ENCODE assay signal across 17 cellular contexts in the genomic region with DNA sequence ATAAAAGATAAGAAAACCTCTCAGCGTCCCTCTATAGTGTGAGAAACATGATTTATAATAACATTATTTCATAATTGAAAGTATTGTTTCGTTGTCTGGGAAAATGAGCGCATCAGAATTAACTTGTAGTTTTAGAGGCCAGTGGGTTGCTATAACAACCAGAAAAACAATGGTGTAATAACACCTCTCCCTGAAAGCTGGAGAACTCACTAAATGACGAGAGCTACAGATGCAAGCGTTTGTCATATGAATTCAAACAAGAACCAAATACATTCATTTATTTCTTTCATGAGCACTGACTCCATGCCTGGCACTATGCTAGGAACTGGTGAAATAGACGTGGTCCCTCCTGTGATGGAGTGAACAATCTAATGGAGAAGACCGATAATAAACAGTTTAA. TPM values are rescaled to one million over a fixed set of nuclear protein-coding genes. Genes with fewer than 3 reads are reported as not detected.
DNase-seq lines count a peak whose midpoint lies in the region; TF ChIP-seq lines count a peak whose summit lies in the region.
"Had no signal": no experiment of that assay in that cellular context is flagged by ENCODE, and none has a peak within 500 bp of the region (broad histone marks: within the 10 kb centered on the region; RNA-seq: fewer than 3 reads in every experiment).

No MANE protein-coding gene starts in this region.

- H3K4me2 ChIP-seq in MM.1S (ENCODE audit: low read depth, low read length): no peak overlapping the region
- H3K4me2 ChIP-seq: A549 had no signal

- no peaks in the 10 kb centered on the region for H3F3A ChIP-seq in MM.1S (ENCODE audit: insufficient read depth, low read length)

- H3K4me3 Mint-ChIP-seq in endothelial cell (ENCODE audit: unreplicated experiment): no peak overlapping the region
- H3K4me3 Mint-ChIP-seq: activated naive CD4-positive, alpha-beta T cell treated with anti-CD3 and anti-CD28 coated beads, Interleukin-2, amount 50 U/mL, for 24 hours; CD8-positive, alpha-beta memory T cell; naive thymus-derived CD8-positive, alpha-beta T cell had no signal

- H3K27me3 ChIP-seq in neutrophil (no peaks in the 10 kb centered on the region), MM.1S (replicated peaks; ENCODE audit: insufficient read depth, low read length) (no peaks in the 10 kb centered on the region), uterus (no peaks in the 10 kb centered on the region)
- H3K27me3 ChIP-seq: sigmoid colon had no signal

- no peaks in the 10 kb centered on the region for H4K20me1 ChIP-seq in MM.1S (ENCODE audit: insufficient read depth, low read length)

- intact Hi-C loops in uterus (cut with DNase I; ENCODE audit: low total_unique reads): no loop called here

- no peak for TF ChIP-seq POLR2A in uterus (IDR thresholded peaks at IDR 0.05)

- peak overlapping the region; percentile 86 for H3K27ac ChIP-seq in neutrophil
- no peak overlapping the region for H3K27ac ChIP-seq in MM.1S (ENCODE audit: low read length)
- no peak overlapping the region for H3K27ac ChIP-seq in uterus
- H3K27ac ChIP-seq: A549 had no signal

- H3K36me3 Mint-ChIP-seq in endothelial cell (ENCODE audit: low read depth, unreplicated experiment): peaks cover 10% of the 10 kb centered on the region

- no peaks in the 10 kb centered on the region for H3K4me1 Mint-ChIP-seq in endothelial cell (ENCODE audit: unreplicated experiment)
- H3K4me1 Mint-ChIP-seq: CD8-positive, alpha-beta memory T cell; naive thymus-derived CD8-positive, alpha-beta T cell had no signal

- no peaks in the 10 kb centered on the region for H3K79me2 ChIP-seq in MM.1S (ENCODE audit: low read length)

- H3K9me3 ChIP-seq in neutrophil (no peaks in the 10 kb centered on the region), MM.1S (replicated peaks; ENCODE audit: insufficient read depth, low read length) (no peaks in the 10 kb centered on the region), uterus (no peaks in the 10 kb centered on the region)
- H3K9me3 ChIP-seq: A549 had no signal

- no peak overlapping the region for H2AFZ ChIP-seq in MM.1S (ENCODE audit: low read length)

- TF ChIP-seq CTCF in endothelial cell (IDR thresholded peaks at IDR 0.05; ENCODE audit: unreplicated experiment): no peak
- TF ChIP-seq CTCF in neutrophil (IDR thresholded peaks at IDR 0.05): no peak
- TF ChIP-seq CTCF in MM.1S (IDR thresholded peaks at IDR 0.05; ENCODE audit: low read length): no peak
- TF ChIP-seq CTCF in uterus (IDR thresholded peaks at IDR 0.05): no peak

- peaks cover 1% of the 10 kb centered on the region for H3K27me3 Mint-ChIP-seq in endothelial cell (ENCODE audit: unreplicated experiment)
- H3K27me3 Mint-ChIP-seq: activated naive CD4-positive, alpha-beta T cell treated with anti-CD3 and anti-CD28 coated beads, Interleukin-2, amount 50 U/mL, for 24 hours; CD8-positive, alpha-beta memory T cell; naive thymus-derived CD8-positive, alpha-beta T cell had no signal

- H3K9me2 ChIP-seq in MM.1S (replicated peaks; ENCODE audit: insufficient read depth, low read length): no peaks in the 10 kb centered on the region

- H3K4me3 ChIP-seq in neutrophil (ENCODE audit: low read depth in 1 of 2, low read length in 1 of 2) (peak overlapping the region; percentile 24 to 33), MM.1S (ENCODE audit: low read length) (no peak overlapping the region), uterus (no peak overlapping the region)
- H3K4me3 ChIP-seq: A549, sigmoid colon had no signal

- H3K9me3 Mint-ChIP-seq in endothelial cell (ENCODE audit: unreplicated experiment): peaks cover 9% of the 10 kb centered on the region

- no peak overlapping the region for H3K9ac ChIP-seq in MM.1S (ENCODE audit: low read length)

- DNase-seq in NCI-H748 (lab: John Stamatoyannopoulos, UW; ENCODE audit: unreplicated experiment): peak; percentile 61
- DNase-seq in NCI-H748 treated with DMSO at 0.1 percent for 48 hours (lab: John Stamatoyannopoulos, UW): no peak
- peak; percentile 22 for DNase-seq in MV-4-11 (lab: John Stamatoyannopoulos, UW)
- no peak for DNase-seq in endothelial cell (ENCODE audit: low spot score)
- DNase-seq in MM.1S: no peak
- DNase-seq in uterus: no peak
- DNase-seq in NCI-H1694 (lab: John Stamatoyannopoulos, UW): no peak
- DNase-seq: CD8-positive, alpha-beta memory T cell; naive thymus-derived CD8-positive, alpha-beta T cell; NCI-H1105; NCI-H446; sigmoid colon; stimulated activated CD4-positive, alpha-beta T cell treated with anti-CD3 and anti-CD28 coated beads, Interleukin-4, amount 100 ng/mL, for 1 hour; SW 1271 had no signal

- H3K27ac Mint-ChIP-seq in endothelial cell (ENCODE audit: unreplicated experiment): peak overlapping the region; percentile 18
- H3K27ac Mint-ChIP-seq: activated naive CD4-positive, alpha-beta T cell treated with anti-CD3 and anti-CD28 coated beads, Interleukin-2, amount 50 U/mL, for 24 hours; CD8-positive, alpha-beta memory T cell; naive thymus-derived CD8-positive, alpha-beta T cell had no signal

- peaks cover 41 to 46% of the 10 kb centered on the region in 2 experiments for H3K4me1 ChIP-seq in neutrophil (ENCODE audit: control insufficient read depth in 1 of 2, insufficient read depth in 1 of 2, low read depth in 1 of 2, low read length in 1 of 2)
- H3K4me1 ChIP-seq in MM.1S (ENCODE audit: low read length): no peaks in the 10 kb centered on the region
- no peaks in the 10 kb centered on the region for H3K4me1 ChIP-seq in uterus
- H3K4me1 ChIP-seq: sigmoid colon had no signal

- H3K36me3 ChIP-seq in neutrophil (no peaks in the 10 kb centered on the region), MM.1S (replicated peaks; ENCODE audit: insufficient read depth, low read length) (no peaks in the 10 kb centered on the region), uterus (no peaks in the 10 kb centered on the region)
- H3K36me3 ChIP-seq: sigmoid colon had no signal

RNA-seq across cellular contexts. Expression of a gene that starts 16.3 kb away (rescaled TPM):
- total RNA-seq in endothelial cell (ENCODE audit: unreplicated experiment): 9.0 TPM
- 10 to 100 TPM in 1 of 4 donors, 1 to 10 TPM in 3; 5.9 to 44.0 (median 8.8) TPM for total RNA-seq in uterus

RNA-seq across cellular contexts. Expression of a gene that starts 45.4 kb away (rescaled TPM):
- 5.3 TPM for total RNA-seq in endothelial cell (ENCODE audit: unreplicated experiment)
- 10 to 100 TPM in 3 of 4 donors, 1 to 10 TPM in 1; 6.1 to 33.9 (median 15.2) TPM for total RNA-seq in uterus

Comparison
In these comparisons a context has a peak if more than half of its experiments do, and no peak if none do; other contexts are left out.
1. DNase-seq: peak in NCI-H748 (single experiment) and MV-4-11 (single experiment); none in NCI-H748 treated with DMSO at 0.1 percent for 48 hours (single experiment), endothelial cell (single experiment), MM.1S (single experiment), uterus (0 of 2) and NCI-H1694 (single experiment).
2. H3K4me3 ChIP-seq: peak in neutrophil (2 of 2); none in MM.1S (single experiment) and uterus (0 of 2).